Comparison of ENCODE assay signal across 2 cellular contexts in genomic region chr1:43354471-43354870, GRCh38.
TF ChIP-seq lines count a peak whose summit lies in the region.

No MANE protein-coding gene starts in this region.

TF ChIP-seq in IMR-90, 13 proteins besides CTCF, POLR2A, EP300 and RAD21 (continued from another document):
- TF ChIP-seq, protein P1, sequence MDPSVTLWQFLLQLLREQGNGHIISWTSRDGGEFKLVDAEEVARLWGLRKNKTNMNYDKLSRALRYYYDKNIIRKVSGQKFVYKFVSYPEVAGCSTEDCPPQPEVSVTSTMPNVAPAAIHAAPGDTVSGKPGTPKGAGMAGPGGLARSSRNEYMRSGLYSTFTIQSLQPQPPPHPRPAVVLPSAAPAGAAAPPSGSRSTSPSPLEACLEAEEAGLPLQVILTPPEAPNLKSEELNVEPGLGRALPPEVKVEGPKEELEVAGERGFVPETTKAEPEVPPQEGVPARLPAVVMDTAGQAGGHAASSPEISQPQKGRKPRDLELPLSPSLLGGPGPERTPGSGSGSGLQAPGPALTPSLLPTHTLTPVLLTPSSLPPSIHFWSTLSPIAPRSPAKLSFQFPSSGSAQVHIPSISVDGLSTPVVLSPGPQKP (IDR thresholded peaks at IDR 0.05; ENCODE audit: borderline replicate concordance, low read depth, low read length), result no peak
- TF ChIP-seq CEBPB (IDR thresholded peaks at IDR 0.05; ENCODE audit: low read depth, low read length) (no peak; the same call in 1 of the 2 replicates), SMC3 (IDR thresholded peaks at IDR 0.05; ENCODE audit: low read depth, low read length) (no peak), MAZ (IDR thresholded peaks at IDR 0.05; ENCODE audit: borderline replicate concordance, low read depth, low read length) (no peak), CHD1 (IDR thresholded peaks at IDR 0.05; ENCODE audit: low read depth, low read length) (no peak), MAFK (IDR thresholded peaks at IDR 0.05; ENCODE audit: low read depth, low read length) (no peak), NFE2L2 (IDR thresholded peaks at IDR 0.05; ENCODE audit: low read depth, low read length) (no peak), RFX5 (IDR thresholded peaks at IDR 0.05; ENCODE audit: low read depth, low read length) (no peak)
- TF ChIP-seq, protein P2, sequence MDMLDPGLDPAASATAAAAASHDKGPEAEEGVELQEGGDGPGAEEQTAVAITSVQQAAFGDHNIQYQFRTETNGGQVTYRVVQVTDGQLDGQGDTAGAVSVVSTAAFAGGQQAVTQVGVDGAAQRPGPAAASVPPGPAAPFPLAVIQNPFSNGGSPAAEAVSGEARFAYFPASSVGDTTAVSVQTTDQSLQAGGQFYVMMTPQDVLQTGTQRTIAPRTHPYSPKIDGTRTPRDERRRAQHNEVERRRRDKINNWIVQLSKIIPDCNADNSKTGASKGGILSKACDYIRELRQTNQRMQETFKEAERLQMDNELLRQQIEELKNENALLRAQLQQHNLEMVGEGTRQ (IDR thresholded peaks at IDR 0.05; ENCODE audit: low read depth, low read length), result no peak

TF ChIP-seq in WTC11, 78 proteins besides CTCF, POLR2A, EP300 and RAD21 (continued from another document):
- TF ChIP-seq ATF2 (CRISPR knock-in tag; IDR thresholded peaks at IDR 0.05; ENCODE audit: borderline replicate concordance, low read depth), result no peak
- TF ChIP-seq, protein P3, sequence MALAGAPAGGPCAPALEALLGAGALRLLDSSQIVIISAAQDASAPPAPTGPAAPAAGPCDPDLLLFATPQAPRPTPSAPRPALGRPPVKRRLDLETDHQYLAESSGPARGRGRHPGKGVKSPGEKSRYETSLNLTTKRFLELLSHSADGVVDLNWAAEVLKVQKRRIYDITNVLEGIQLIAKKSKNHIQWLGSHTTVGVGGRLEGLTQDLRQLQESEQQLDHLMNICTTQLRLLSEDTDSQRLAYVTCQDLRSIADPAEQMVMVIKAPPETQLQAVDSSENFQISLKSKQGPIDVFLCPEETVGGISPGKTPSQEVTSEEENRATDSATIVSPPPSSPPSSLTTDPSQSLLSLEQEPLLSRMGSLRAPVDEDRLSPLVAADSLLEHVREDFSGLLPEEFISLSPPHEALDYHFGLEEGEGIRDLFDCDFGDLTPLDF (CRISPR knock-in tag; IDR thresholded peaks at IDR 0.05), result no peak
- no peak for TF ChIP-seq HMGA2 (CRISPR knock-in tag; IDR thresholded peaks at IDR 0.05)
- no peak for TF ChIP-seq MYBL2 (CRISPR knock-in tag; IDR thresholded peaks at IDR 0.05)
- TF ChIP-seq E2F5 (CRISPR knock-in tag; IDR thresholded peaks at IDR 0.05), result no peak
- no peak for TF ChIP-seq EMX1 (CRISPR knock-in tag; IDR thresholded peaks at IDR 0.05)
- TF ChIP-seq, protein P4, sequence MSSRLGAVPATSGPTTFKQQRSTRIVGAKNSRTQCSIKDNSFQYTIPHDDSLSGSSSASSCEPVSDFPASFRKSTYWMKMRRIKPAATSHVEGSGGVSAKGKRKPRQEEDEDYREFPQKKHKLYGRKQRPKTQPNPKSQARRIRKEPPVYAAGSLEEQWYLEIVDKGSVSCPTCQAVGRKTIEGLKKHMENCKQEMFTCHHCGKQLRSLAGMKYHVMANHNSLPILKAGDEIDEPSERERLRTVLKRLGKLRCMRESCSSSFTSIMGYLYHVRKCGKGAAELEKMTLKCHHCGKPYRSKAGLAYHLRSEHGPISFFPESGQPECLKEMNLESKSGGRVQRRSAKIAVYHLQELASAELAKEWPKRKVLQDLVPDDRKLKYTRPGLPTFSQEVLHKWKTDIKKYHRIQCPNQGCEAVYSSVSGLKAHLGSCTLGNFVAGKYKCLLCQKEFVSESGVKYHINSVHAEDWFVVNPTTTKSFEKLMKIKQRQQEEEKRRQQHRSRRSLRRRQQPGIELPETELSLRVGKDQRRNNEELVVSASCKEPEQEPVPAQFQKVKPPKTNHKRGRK (CRISPR knock-in tag; IDR thresholded peaks at IDR 0.05; ENCODE audit: borderline replicate concordance), result no peak
- TF ChIP-seq ZNF263 (CRISPR knock-in tag; IDR thresholded peaks at IDR 0.05; ENCODE audit: low read depth), result no peak
- no peak for TF ChIP-seq ARID4B (CRISPR knock-in tag; IDR thresholded peaks at IDR 0.05; ENCODE audit: borderline replicate concordance)
- no peak for TF ChIP-seq FOXP1 (CRISPR knock-in tag; IDR thresholded peaks at IDR 0.05; ENCODE audit: borderline replicate concordance)
- no peak for TF ChIP-seq RORB (CRISPR knock-in tag; IDR thresholded peaks at IDR 0.05)
- TF ChIP-seq, protein P5, sequence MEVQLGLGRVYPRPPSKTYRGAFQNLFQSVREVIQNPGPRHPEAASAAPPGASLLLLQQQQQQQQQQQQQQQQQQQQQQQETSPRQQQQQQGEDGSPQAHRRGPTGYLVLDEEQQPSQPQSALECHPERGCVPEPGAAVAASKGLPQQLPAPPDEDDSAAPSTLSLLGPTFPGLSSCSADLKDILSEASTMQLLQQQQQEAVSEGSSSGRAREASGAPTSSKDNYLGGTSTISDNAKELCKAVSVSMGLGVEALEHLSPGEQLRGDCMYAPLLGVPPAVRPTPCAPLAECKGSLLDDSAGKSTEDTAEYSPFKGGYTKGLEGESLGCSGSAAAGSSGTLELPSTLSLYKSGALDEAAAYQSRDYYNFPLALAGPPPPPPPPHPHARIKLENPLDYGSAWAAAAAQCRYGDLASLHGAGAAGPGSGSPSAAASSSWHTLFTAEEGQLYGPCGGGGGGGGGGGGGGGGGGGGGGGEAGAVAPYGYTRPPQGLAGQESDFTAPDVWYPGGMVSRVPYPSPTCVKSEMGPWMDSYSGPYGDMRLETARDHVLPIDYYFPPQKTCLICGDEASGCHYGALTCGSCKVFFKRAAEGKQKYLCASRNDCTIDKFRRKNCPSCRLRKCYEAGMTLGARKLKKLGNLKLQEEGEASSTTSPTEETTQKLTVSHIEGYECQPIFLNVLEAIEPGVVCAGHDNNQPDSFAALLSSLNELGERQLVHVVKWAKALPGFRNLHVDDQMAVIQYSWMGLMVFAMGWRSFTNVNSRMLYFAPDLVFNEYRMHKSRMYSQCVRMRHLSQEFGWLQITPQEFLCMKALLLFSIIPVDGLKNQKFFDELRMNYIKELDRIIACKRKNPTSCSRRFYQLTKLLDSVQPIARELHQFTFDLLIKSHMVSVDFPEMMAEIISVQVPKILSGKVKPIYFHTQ (CRISPR knock-in tag; IDR thresholded peaks at IDR 0.05), result no peak
- TF ChIP-seq ZNF281 (CRISPR knock-in tag; IDR thresholded peaks at IDR 0.05), result no peak
